8 cellular contexts compared by ENCODE assay signal in the genomic region with DNA sequence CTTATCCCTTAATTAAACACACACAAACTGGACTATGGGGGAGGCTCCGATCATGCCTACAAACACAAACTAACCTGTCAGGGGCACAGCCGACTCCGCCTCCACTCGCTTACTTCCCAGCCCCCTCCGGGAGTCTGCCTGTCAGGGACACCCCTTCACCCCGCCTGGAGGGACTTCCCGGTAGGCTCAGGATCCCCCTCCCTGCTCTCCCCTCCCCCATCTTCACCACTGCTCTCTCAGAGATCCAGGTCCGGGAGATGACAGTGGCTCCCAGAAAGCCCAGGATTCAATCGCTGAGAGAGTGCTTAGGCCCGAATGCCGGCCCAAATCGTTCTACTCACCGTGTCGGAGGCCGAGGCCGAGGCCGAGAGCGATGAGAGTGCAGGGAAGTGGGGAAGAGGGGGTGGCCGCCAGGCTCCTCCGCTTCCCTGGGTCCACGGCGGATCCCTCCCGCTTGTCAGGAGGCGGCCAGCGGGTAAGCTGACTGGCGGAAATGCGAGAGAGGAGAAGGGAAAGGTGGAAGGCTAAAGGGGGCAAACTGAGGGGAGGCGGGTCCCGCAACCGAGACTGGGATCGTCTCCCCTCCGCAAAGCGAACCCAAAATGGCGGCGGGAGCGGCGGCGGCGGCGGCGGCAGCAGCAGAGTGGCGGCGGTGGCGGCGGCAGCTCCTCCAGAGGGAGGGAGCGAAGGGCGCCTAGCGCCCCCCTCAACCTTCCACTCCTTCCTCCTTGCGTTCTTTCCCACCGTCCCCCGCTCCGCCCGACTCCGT. TPM values are rescaled to one million over a fixed set of nuclear protein-coding genes. Genes with fewer than 3 reads are reported as not detected.
A peak's percentile ranks its signal among the peaks of the same experiment; 100 is the strongest.
DNase-seq lines count a peak whose midpoint lies in the region; ATAC-seq and TF ChIP-seq lines count a peak whose summit lies in the region.
"Not testable (repeated sequence)": the region's sequence is repeated elsewhere in the genome, so short reads cannot be mapped to it uniquely, and the experiment has no call there.

No MANE protein-coding gene starts in this region.

- H3K9ac ChIP-seq in iPS-20b (ENCODE audit: low read depth, low read length) = peak overlapping the region; percentile 94

- H3K9me3 ChIP-seq in iPS-20b (ENCODE audit: insufficient read depth, low read depth, low read length); tibial artery: not testable (repeated sequence)

- H3K27ac ChIP-seq in caudate nucleus (ENCODE audit: low read depth, low read length) (peak overlapping the region; percentile 95), iPS-20b (ENCODE audit: low read length) (peak overlapping the region; percentile 84), tibial artery (peak overlapping the region; percentile 96 to 100)

- DNase-seq in NCI-H345 treated with DMSO at 0.1 percent for 48 hours (lab: John Stamatoyannopoulos, UW; ENCODE audit: unreplicated experiment) (peak; percentile 75), caudate nucleus (lab: John Stamatoyannopoulos, UW) (peak in 38 of 61 donors; percentile 9 to 82 (median 55)), sciatic nerve (ENCODE audit: low spot score) (peak; percentile 70), tibial artery (peak; percentile 26 to 76)
- DNase-seq in activated CD4-positive, alpha-beta T cell treated with anti-CD3 and anti-CD28 coated beads, Interleukin-2, amount 50 U/mL, for 48 hours = peak; percentile 59 to 65

- peak overlapping the region; percentile 86 for H3K4me3 ChIP-seq in iPS-20b (ENCODE audit: low read length)
- peak overlapping the region; percentile 95 to 98 for H3K4me3 ChIP-seq in tibial artery

- intact Hi-C loops in sciatic nerve (cut with DNase I) = not testable (repeated sequence)
- intact Hi-C loops in tibial artery (cut with DNase I; ENCODE audit: low total_unique reads) = loop anchor here (10.0 kb wide), 1 partner anchor 287 kb away; a partner anchor contains a TSS

- ATAC-seq in GM18511 (IDR thresholded peaks at IDR 0.05; ENCODE audit: unreplicated experiment) (peak; percentile 20), HG02943 (IDR thresholded peaks at IDR 0.05; ENCODE audit: low read depth, unreplicated experiment) (peak; percentile 11), sciatic nerve (peak; percentile 46)

- H3K27me3 ChIP-seq in iPS-20b (ENCODE audit: insufficient read depth, low read length); tibial artery: not testable (repeated sequence)

- not testable (repeated sequence) for H3K36me3 ChIP-seq in iPS-20b (ENCODE audit: insufficient read depth, low read depth, low read length); tibial artery

- not testable (repeated sequence) for H3K4me1 ChIP-seq in iPS-20b (ENCODE audit: insufficient read depth, low read length)
- H3K4me1 ChIP-seq in tibial artery = peaks cover 0 to 50% (median 37%) of the 10 kb centered on the region in 4 donors

- TF ChIP-seq CTCF in tibial artery (IDR thresholded peaks at IDR 0.05) = not testable (repeated sequence)

RNA-seq across cellular contexts. Expression of a gene that starts 0.6 kb away (rescaled TPM):
- 129 TPM for total RNA-seq in sciatic nerve

RNA-seq across cellular contexts. Expression of a gene that starts 48.0 kb away (rescaled TPM):
- total RNA-seq in sciatic nerve = 56.6 TPM

Comparison
In these comparisons a context has a peak if more than half of its experiments do, and no peak if none do; other contexts are left out.
1. Peak in every context shown above with its lines: DNase-seq, ATAC-seq, H3K4me3 ChIP-seq and H3K27ac ChIP-seq.